9 cellular contexts compared by ENCODE assay signal in the genomic region with DNA sequence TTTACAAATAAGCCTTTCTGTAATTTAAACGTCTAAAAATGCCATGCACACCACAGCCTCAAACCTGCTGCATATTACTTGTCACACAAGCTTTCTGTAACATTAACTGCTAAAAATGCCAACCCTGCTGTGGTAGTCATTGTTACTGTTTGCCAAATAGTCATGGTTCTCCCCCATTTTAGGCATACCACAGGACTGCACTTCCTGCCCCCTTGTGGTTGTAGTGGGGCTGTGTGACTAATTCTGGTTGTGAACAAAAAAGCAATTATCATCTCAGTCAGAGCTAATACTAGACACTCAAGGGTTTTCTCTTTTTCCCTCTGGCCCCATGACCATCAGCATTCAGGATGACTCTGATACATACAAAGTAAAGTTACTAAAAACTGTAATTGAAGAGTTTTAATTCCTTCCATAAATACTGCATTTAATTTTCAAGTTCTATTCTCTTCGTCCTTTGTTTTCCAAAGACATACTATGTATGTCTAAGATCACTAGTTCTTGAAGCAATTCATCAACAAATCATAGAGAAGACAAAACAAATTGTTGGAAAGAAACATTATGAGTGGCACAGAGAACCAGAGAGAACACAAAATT. TPM values are rescaled to one million over a fixed set of nuclear protein-coding genes. Genes with fewer than 3 reads are reported as not detected.
DNase-seq lines count a peak whose midpoint lies in the region; ATAC-seq and TF ChIP-seq lines count a peak whose summit lies in the region.
"Had no signal": no experiment of that assay in that cellular context is flagged by ENCODE, and none has a peak within 500 bp of the region (broad histone marks: within the 10 kb centered on the region; RNA-seq: fewer than 3 reads in every experiment).

No MANE protein-coding gene starts in this region.

- intact Hi-C loops in spleen (cut with DNase I; ENCODE audit: low total_unique reads): no loop called here

- H3K27ac Mint-ChIP-seq in naive thymus-derived CD8-positive, alpha-beta T cell: no peak overlapping the region

- no peaks in the 10 kb centered on the region for H3K4me1 Mint-ChIP-seq in naive thymus-derived CD8-positive, alpha-beta T cell

- H3K9me3 Mint-ChIP-seq in naive thymus-derived CD8-positive, alpha-beta T cell: peaks cover 0 to 3% (median 0%) of the 10 kb centered on the region in 9 donors

- no peak overlapping the region for H3K4me3 Mint-ChIP-seq in naive thymus-derived CD8-positive, alpha-beta T cell

- no peaks in the 10 kb centered on the region for H3K36me3 Mint-ChIP-seq in naive thymus-derived CD8-positive, alpha-beta T cell

- POLR2A ChIA-PET in naive thymus-derived CD8-positive, alpha-beta T cell (lab: Charles Lee): no interaction called here

- peaks cover 11 to 43% (median 15%) of the 10 kb centered on the region in 5 donors for H3K27me3 Mint-ChIP-seq in naive thymus-derived CD8-positive, alpha-beta T cell

- no peak overlapping the region for H3K4me3 ChIP-seq in RWPE2 (ENCODE audit: severe bottlenecking)
- H3K4me3 ChIP-seq in foreskin fibroblast (ENCODE audit: low read depth in 1 of 2, low read length in 2 of 2): no peak overlapping the region
- H3K4me3 ChIP-seq in spleen: no peak overlapping the region
- H3K4me3 ChIP-seq: skin epidermis had no signal

- no peaks in the 10 kb centered on the region for H3K9me3 ChIP-seq in RWPE2 (ENCODE audit: severe bottlenecking)
- no peaks in the 10 kb centered on the region for H3K9me3 ChIP-seq in spleen

- WGBS in spleen, 5 donors: 45 to 56% (median 52%) methylated on average over 2 of the region's 2 CpGs

- H3K27ac ChIP-seq in RWPE2 (ENCODE audit: poor library complexity, severe bottlenecking): no peak overlapping the region
- H3K27ac ChIP-seq in spleen: no peak overlapping the region
- H3K27ac ChIP-seq: skin epidermis had no signal

- no peak for TF ChIP-seq POLR2A in spleen (IDR thresholded peaks at IDR 0.05)

- peak; percentile 60 for DNase-seq in D341Med (ENCODE audit: low spot score)
- no peak for DNase-seq in RWPE2 (ENCODE audit: low spot score)
- peak; percentile 31 to 73 for DNase-seq in foreskin fibroblast
- DNase-seq in spleen: no peak
- no peak for DNase-seq in naive thymus-derived CD8-positive, alpha-beta T cell

- H3K36me3 ChIP-seq in RWPE2 (ENCODE audit: low read depth): no peaks in the 10 kb centered on the region
- H3K36me3 ChIP-seq in spleen: no peaks in the 10 kb centered on the region

- TF ChIP-seq CTCF in RWPE2 (IDR thresholded peaks at IDR 0.05; ENCODE audit: poor library complexity, severe bottlenecking) (peak; percentile 90), foreskin fibroblast (IDR thresholded peaks at IDR 0.05; ENCODE audit: low read depth, low read length) (peak; percentile 81), spleen (IDR thresholded peaks at IDR 0.05 in 8 of 11, conservative IDR thresholded peaks at IDR 0.05 in 3 of 11) (peak in 6 of 11 experiments; percentile 9 to 46 (median 34))

- H3K27me3 ChIP-seq in RWPE2 (ENCODE audit: insufficient read depth, poor library complexity, severe bottlenecking): peaks cover 44% of the 10 kb centered on the region
- H3K27me3 ChIP-seq in spleen (replicated peaks in 1 of 7): peaks cover 0 to 19% (median 7%) of the 10 kb centered on the region in 7 donors

- ATAC-seq in GM18870 (IDR thresholded peaks at IDR 0.05; ENCODE audit: unreplicated experiment) (peak; percentile 73), HG03521 (IDR thresholded peaks at IDR 0.05; ENCODE audit: unreplicated experiment) (peak; percentile 87), RWPE2 (ENCODE audit: low read depth) (peak; percentile 84), HG02970 (IDR thresholded peaks at IDR 0.05; ENCODE audit: low FRiP score, unreplicated experiment) (no peak)
- ATAC-seq in naive thymus-derived CD8-positive, alpha-beta T cell: no peak

- H3K4me1 ChIP-seq in RWPE2 (ENCODE audit: insufficient read depth, poor library complexity, severe bottlenecking) (no peaks in the 10 kb centered on the region), spleen (no peaks in the 10 kb centered on the region)

RNA-seq across cellular contexts. Expression of gene SLC35F4, which starts 5.7 kb away (rescaled TPM):
- total RNA-seq in spleen: not detected
- not detected for polyA plus RNA-seq in spleen
- not detected for total RNA-seq in naive thymus-derived CD8-positive, alpha-beta T cell
- polyA plus RNA-seq in naive thymus-derived CD8-positive, alpha-beta T cell: not detected

Comparison
In these comparisons a context has a peak if more than half of its experiments do, and no peak if none do; other contexts are left out.
1. DNase-seq: peak in D341Med (single experiment) and foreskin fibroblast (2 of 2); none in RWPE2 (single experiment), spleen (single experiment) and naive thymus-derived CD8-positive, alpha-beta T cell (0 of 10).
2. ATAC-seq: peak in GM18870 (single experiment), HG03521 (single experiment) and RWPE2 (single experiment); none in naive thymus-derived CD8-positive, alpha-beta T cell (0 of 2) and HG02970 (single experiment).
3. CTCF ChIP-seq: peak in every context shown above with its lines; median percentile 90 in RWPE2; 81 in foreskin fibroblast; 34 in spleen.